ENCODE assay signal across 1 cellular context in genomic region chrX:40090050-40090804, GRCh38.
TF ChIP-seq lines count a peak whose summit lies in the region.

No MANE protein-coding gene starts in this region.

TF ChIP-seq in GM23338, 12 proteins besides CTCF, POLR2A, EP300 and RAD21 (continued from another document):
- TF ChIP-seq ZNF462 (CRISPR knock-in tag; IDR thresholded peaks at IDR 0.05) (no peak), ZNF114 (CRISPR knock-in tag; IDR thresholded peaks at IDR 0.05) (no peak), REST (IDR thresholded peaks at IDR 0.05; ENCODE audit: unreplicated experiment) (no peak)
